8 cellular contexts compared by ENCODE assay signal in the genomic region with DNA sequence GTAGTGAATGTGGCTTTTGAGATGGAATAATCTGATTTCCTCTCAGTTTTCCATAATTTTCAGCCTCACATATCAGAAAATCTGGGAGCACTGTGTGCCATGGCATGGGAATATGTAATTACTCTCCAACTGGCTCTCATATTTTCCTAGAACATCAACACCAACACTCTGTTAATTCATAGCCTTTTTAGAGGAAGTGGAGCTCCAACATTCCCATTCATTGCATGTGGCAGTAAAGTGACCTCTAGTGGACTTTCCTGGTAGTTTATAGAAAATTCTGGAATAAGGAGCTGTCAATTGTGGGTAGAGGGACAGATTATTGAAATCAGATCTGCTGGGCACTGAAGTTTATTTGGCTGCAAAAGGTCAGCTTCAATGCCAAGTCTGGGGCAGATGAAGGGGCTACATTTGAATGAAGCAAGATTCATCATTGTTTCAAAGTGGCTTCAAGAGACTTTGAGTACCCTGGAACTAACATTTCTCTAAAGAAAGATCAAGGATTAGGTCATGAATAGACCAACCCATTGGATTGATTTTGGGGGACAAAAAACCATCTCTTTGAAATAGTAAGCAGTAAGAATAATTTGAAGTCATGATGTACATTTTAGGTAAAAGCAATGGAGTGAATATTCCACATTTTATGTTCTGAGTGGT. TPM values are rescaled to one million over a fixed set of nuclear protein-coding genes. Genes with fewer than 3 reads are reported as not detected.
DNase-seq lines count a peak whose midpoint lies in the region; ATAC-seq and TF ChIP-seq lines count a peak whose summit lies in the region.

No MANE protein-coding gene starts in this region.

- H3K4me1 ChIP-seq in BE2C: no peaks in the 10 kb centered on the region; the same call in 1 of the 2 replicates
- H3K4me1 ChIP-seq in H9 (ENCODE audit: insufficient read depth, low read length): no peaks in the 10 kb centered on the region; the same call in 1 of the 2 replicates
- H3K4me1 ChIP-seq in PC-9 (replicated peaks; ENCODE audit: insufficient read depth): no peaks in the 10 kb centered on the region

- peak; percentile 62 for ATAC-seq in sciatic nerve
- ATAC-seq in HG03432 (IDR thresholded peaks at IDR 0.05; ENCODE audit: unreplicated experiment): no peak

- no peaks in the 10 kb centered on the region for H3F3A ChIP-seq in PC-9 (ENCODE audit: insufficient read depth, low read depth)

- no peak overlapping the region for H2AFZ ChIP-seq in H9 (ENCODE audit: low read length)
- peak overlapping the region; percentile 30; the same call in 1 of the 2 replicates for H2AFZ ChIP-seq in PC-9

- H2BK12ac ChIP-seq in H9 (ENCODE audit: insufficient read length, low read depth, low read length): no peak overlapping the region

- H3K27ac Mint-ChIP-seq in H9: peak overlapping the region; percentile 95 to 98 (median 95); a peak in 6 of 7 replicates
- H3K27ac Mint-ChIP-seq in activated naive CD8-positive, alpha-beta T cell treated with anti-CD3 and anti-CD28 coated beads for 36 hours: no peak overlapping the region

- H3K79me2 ChIP-seq in H9 (ENCODE audit: insufficient read depth, low read length) (peaks cover 2% of the 10 kb centered on the region; the same call in 1 of the 2 replicates), PC-9 (ENCODE audit: low read depth) (no peaks in the 10 kb centered on the region)

- H3K4me1 Mint-ChIP-seq in H9: peaks cover 33 to 44% of the 10 kb centered on the region in 2 experiments
- peaks cover 11% of the 10 kb centered on the region for H3K4me1 Mint-ChIP-seq in activated naive CD8-positive, alpha-beta T cell treated with anti-CD3 and anti-CD28 coated beads for 36 hours

- H3K23ac ChIP-seq in H9 (ENCODE audit: insufficient read length, low read depth, low read length): no peak overlapping the region

- H3K56ac ChIP-seq in H9 (ENCODE audit: insufficient read length, low read depth, low read length): no peak overlapping the region

- no peaks in the 10 kb centered on the region for H4K20me1 ChIP-seq in H9 (ENCODE audit: control insufficient read depth, insufficient read depth, insufficient read length)
- H4K20me1 ChIP-seq in PC-9 (ENCODE audit: insufficient read depth): no peaks in the 10 kb centered on the region

- H3K4me3 ChIP-seq in BE2C (ENCODE audit: low read depth, low read length): no peak overlapping the region
- no peak overlapping the region for H3K4me3 ChIP-seq in PC-9

- CTCF ChIA-PET in PC-9 (lab: Charles Lee): interaction anchor here (0.5 to 1.1 kb wide), 6 partner anchors 9 to 458 kb away, joined by 3 to 10 read pairs (median 4); no protein-coding TSS in a partner anchor

- POLR2A ChIA-PET in PC-9 (lab: Charles Lee; ENCODE audit: unreplicated experiment): interaction anchor here (0.6 kb wide), 1 partner anchor 441 kb away, joined by 3 read pairs; no protein-coding TSS in a partner anchor

- H4K5ac ChIP-seq in H9 (ENCODE audit: insufficient read length, low read depth, low read length): no peak overlapping the region

- H3K4me3 Mint-ChIP-seq in H9: peak overlapping the region in 1 of 2 experiments; percentile 75; a peak in 2 of 5 replicates
- H3K4me3 Mint-ChIP-seq in activated naive CD8-positive, alpha-beta T cell treated with anti-CD3 and anti-CD28 coated beads for 36 hours: no peak overlapping the region

- TF ChIP-seq CTCF in BE2C (IDR thresholded peaks at IDR 0.05; ENCODE audit: low read depth, low read length) (peak; percentile 77), H9 (conservative IDR thresholded peaks at IDR 0.05) (peak; percentile 83), PC-9 (conservative IDR thresholded peaks at IDR 0.05) (peak; percentile 82)

- H3K18ac ChIP-seq in H9 (ENCODE audit: insufficient read length, low read depth, low read length): no peak overlapping the region

- H3K4me2 ChIP-seq in H9 (ENCODE audit: insufficient read depth, insufficient read length, low read length) (peak overlapping the region; percentile 49), PC-9 (no peak overlapping the region)

- H3K9me3 ChIP-seq in BE2C (no peaks in the 10 kb centered on the region), H9 (ENCODE audit: control insufficient read depth, low read depth, low read length) (no peaks in the 10 kb centered on the region), PC-9 (ENCODE audit: insufficient read depth, low read depth) (no peaks in the 10 kb centered on the region)

- H3K27ac ChIP-seq in H9 (ENCODE audit: insufficient read length, low read depth, low read length) (peak overlapping the region; percentile 28), PC-9 (no peak overlapping the region)

- no peak overlapping the region for H3K4ac ChIP-seq in H9 (ENCODE audit: low read depth, low read length)

- H4K91ac ChIP-seq in H9 (ENCODE audit: insufficient read length, low read depth, low read length): no peak overlapping the region

- no peak overlapping the region for H3K14ac ChIP-seq in H9 (ENCODE audit: insufficient read depth, low read length)

- no TSS peak for BruUV-seq in PC-9 (replicated peaks; lab: Mats Ljungman, UMichigan)

- H3K27me3 ChIP-seq in BE2C (peaks cover 3% of the 10 kb centered on the region), H9 (ENCODE audit: insufficient read depth, low read length) (no peaks in the 10 kb centered on the region), PC-9 (ENCODE audit: insufficient read depth, low read depth) (no peaks in the 10 kb centered on the region)

- no peak overlapping the region for H3T11ph ChIP-seq in H9 (ENCODE audit: low read length)

- H2BK20ac ChIP-seq in H9 (ENCODE audit: low read depth, low read length, poor library complexity, severe bottlenecking): no peak overlapping the region

- no peak overlapping the region for H2AK5ac ChIP-seq in H9 (ENCODE audit: insufficient read length, low read length)

- DNase-seq in BE2C: no peak
- DNase-seq in H9: no peak
- peak; percentile 4 to 43 for DNase-seq in PC-9
- DNase-seq in fibroblast of the conjunctiva (ENCODE audit: low read depth): peak; percentile 21
- DNase-seq in sciatic nerve (ENCODE audit: low spot score): no peak
- no peak for DNase-seq in occipital lobe (lab: John Stamatoyannopoulos, UW)
- DNase-seq in activated naive CD8-positive, alpha-beta T cell treated with anti-CD3 and anti-CD28 coated beads for 36 hours: no peak

- no peak overlapping the region for H2BK120ac ChIP-seq in H9 (ENCODE audit: low read depth, low read length, poor library complexity, severe bottlenecking)

- H2BK15ac ChIP-seq in H9 (ENCODE audit: low read depth, low read length): no peak overlapping the region

- H3K27me3 Mint-ChIP-seq in H9 (ENCODE audit: low read depth): no peaks in the 10 kb centered on the region
- H3K27me3 Mint-ChIP-seq in activated naive CD8-positive, alpha-beta T cell treated with anti-CD3 and anti-CD28 coated beads for 36 hours: no peaks in the 10 kb centered on the region

- peaks cover 5% of the 10 kb centered on the region for H3K23me2 ChIP-seq in H9 (ENCODE audit: insufficient read length, low read depth, low read length, poor library complexity, severe bottlenecking)

- H3K79me1 ChIP-seq in H9 (ENCODE audit: insufficient read depth, low read depth, low read length, poor library complexity, severe bottlenecking): no peaks in the 10 kb centered on the region

- no peaks in the 10 kb centered on the region for H3K9me3 Mint-ChIP-seq in H9
- no peaks in the 10 kb centered on the region for H3K9me3 Mint-ChIP-seq in activated naive CD8-positive, alpha-beta T cell treated with anti-CD3 and anti-CD28 coated beads for 36 hours

- H3K9ac ChIP-seq in H9 (ENCODE audit: extremely low read depth, insufficient read length, low read length): no peak overlapping the region

- no peaks in the 10 kb centered on the region for H3K9me2 ChIP-seq in PC-9 (ENCODE audit: insufficient read depth)

- H2BK5ac ChIP-seq in H9 (ENCODE audit: insufficient read length, low read length): no peak overlapping the region

- no peak overlapping the region for H4K8ac ChIP-seq in H9 (replicated peaks; ENCODE audit: insufficient read length, low read depth, low read length)

- no peaks in the 10 kb centered on the region for H3K36me3 ChIP-seq in BE2C
- no peaks in the 10 kb centered on the region for H3K36me3 ChIP-seq in PC-9 (ENCODE audit: low read depth)

- peaks cover 0 to 2% (median 0%) of the 10 kb centered on the region in 3 experiments; a peak in 1 of 7 replicates for H3K36me3 Mint-ChIP-seq in H9 (ENCODE audit: insufficient read depth in 1 of 3, low read depth in 3 of 3)
- no peaks in the 10 kb centered on the region for H3K36me3 Mint-ChIP-seq in activated naive CD8-positive, alpha-beta T cell treated with anti-CD3 and anti-CD28 coated beads for 36 hours

- intact Hi-C loops in PC-9 (cut with micrococcal nuclease; ENCODE audit: unreplicated experiment) (no loop called here), sciatic nerve (cut with DNase I) (no loop called here)

RNA-seq across cellular contexts. Expression of gene USP44, which starts 23.6 kb away (rescaled TPM):
- polyA plus RNA-seq in BE2C (2012; ENCODE audit: insufficient read depth, insufficient read length, low read depth): 0.31 TPM
- 181 and 185 TPM in 2 replicates for total RNA-seq in H9 (2021)
- 1.0 and 1.3 TPM in 2 replicates for total RNA-seq in PC-9 (2021)
- total RNA-seq in sciatic nerve: 8.0 TPM
- total RNA-seq in occipital lobe: 3.6 TPM
- 10 to 100 TPM; 18.7 to 21.9 TPM for total RNA-seq in activated naive CD8-positive, alpha-beta T cell treated with anti-CD3 and anti-CD28 coated beads for 36 hours

Comparison
In these comparisons a context has a peak if more than half of its experiments do, and no peak if none do; other contexts are left out.
1. DNase-seq: peak in PC-9 (2 of 2) and fibroblast of the conjunctiva (single experiment); none in BE2C (single experiment), H9 (single experiment), sciatic nerve (single experiment), occipital lobe (single experiment) and activated naive CD8-positive, alpha-beta T cell treated with anti-CD3 and anti-CD28 coated beads for 36 hours (single experiment).
2. Peak in every context shown above with its lines, with median percentiles within 50 percentile points of each other: CTCF ChIP-seq.